1 cellular context compared by ENCODE assay signal in genomic region chr9:127778280-127779135, GRCh38.
TF ChIP-seq lines count a peak whose summit lies in the region.

Gene SH2D3C (minus strand): TSS chr9:127778666. CDS start chr9:127778627, 39 bp downstream.

TF ChIP-seq in GM12878, 131 proteins besides CTCF, POLR2A, EP300 and RAD21 (continues in another document):
- TF ChIP-seq ZBTB40 (IDR thresholded peaks at IDR 0.05; ENCODE audit: borderline replicate concordance) (no peak), IRF5 (IDR thresholded peaks at IDR 0.05; ENCODE audit: borderline replicate concordance) (no peak), DPF2 (IDR thresholded peaks at IDR 0.05) (peak; percentile 55), ZBTB11 (CRISPR knock-in tag; IDR thresholded peaks at IDR 0.05) (no peak), POLR2AphosphoS5 (IDR thresholded peaks at IDR 0.05; ENCODE audit: low read length) (no peak), ZBED1 (IDR thresholded peaks at IDR 0.05; ENCODE audit: borderline replicate concordance) (no peak), MLLT1 (IDR thresholded peaks at IDR 0.05) (peak; percentile 61; the same call in 1 of the 2 replicates), NFIC (IDR thresholded peaks at IDR 0.05; ENCODE audit: low read depth, low read length) (no peak), TCF3 (IDR thresholded peaks at IDR 0.05; ENCODE audit: borderline replicate concordance, insufficient read depth, low read depth, low read length) (no peak), REST (IDR thresholded peaks at IDR 0.05; ENCODE audit: low read depth, low read length) (no peak), MEF2B (IDR thresholded peaks at IDR 0.05; ENCODE audit: partially characterized antibody, poor library complexity, severe bottlenecking) (peak; percentile 49), RELB (IDR thresholded peaks at IDR 0.05; ENCODE audit: low read depth) (0 out of 2 replicates have a peak, but pooled peaks have one; percentile 14), BCL11A (IDR thresholded peaks at IDR 0.05; ENCODE audit: low read depth, low read length) (peak; percentile 5; the same call in 1 of the 2 replicates), BCL3 (IDR thresholded peaks at IDR 0.05; ENCODE audit: borderline replicate concordance, insufficient read depth, low read depth, low read length, poor library complexity, severe bottlenecking) (peak; percentile 47), MTA2 (IDR thresholded peaks at IDR 0.05; ENCODE audit: low read depth) (peak; percentile 25; the same call in 1 of the 2 replicates), SMARCA5 (IDR thresholded peaks at IDR 0.05) (no peak), IRF3 (IDR thresholded peaks at IDR 0.05) (no peak), ZBTB4 (CRISPR knock-in tag; IDR thresholded peaks at IDR 0.05) (no peak), CHD2 (IDR thresholded peaks at IDR 0.05; ENCODE audit: borderline replicate concordance, low read depth, low read length) (no peak), LARP7 (IDR thresholded peaks at IDR 0.05) (no peak), NFYA (IDR thresholded peaks at IDR 0.05; ENCODE audit: borderline replicate concordance, low read depth, low read length) (no peak), SMC3 (IDR thresholded peaks at IDR 0.05; ENCODE audit: borderline replicate concordance, low read length) (peak; percentile 6; the same call in 1 of the 2 replicates), EZH2 (IDR thresholded peaks at IDR 0.05; ENCODE audit: borderline replicate concordance, control insufficient read depth, low read depth, low read length) (no peak), EGR1 (IDR thresholded peaks at IDR 0.05; ENCODE audit: borderline replicate concordance in 1 of 2, low read depth in 2 of 2, low read length in 2 of 2) (0 out of 3 replicates have a peak, but pooled peaks of 1 of the 2 experiments have one; percentile 20), NR2F1 (conservative IDR thresholded peaks at IDR 0.05) (peak; percentile 56), ZNF207 (IDR thresholded peaks at IDR 0.05; ENCODE audit: borderline replicate concordance) (no peak), CBX3 (IDR thresholded peaks at IDR 0.05; ENCODE audit: borderline replicate concordance, low read depth) (no peak), SRF (IDR thresholded peaks at IDR 0.05; ENCODE audit: low read depth in 2 of 2, low read length in 2 of 2) (0 out of 4 replicates have a peak, but pooled peaks of 1 of the 2 experiments have one; percentile 16), MEF2A (IDR thresholded peaks at IDR 0.05; ENCODE audit: insufficient read depth, low read depth, low read length) (peak; percentile 63; the same call in 1 of the 2 replicates), SPI1 (IDR thresholded peaks at IDR 0.05; ENCODE audit: borderline replicate concordance, insufficient read depth, low read depth, low read length) (peak; percentile 90)
